ENCODE assay signal across 9 cellular contexts in genomic region chr1:187903223-187903622, GRCh38.
"Had no signal": no experiment of that assay in that cellular context is flagged by ENCODE, and none has a peak within 500 bp of the region (broad histone marks: within the 10 kb centered on the region; RNA-seq: fewer than 3 reads in every experiment).

No MANE protein-coding gene starts in this region.

- H3K4me3 Mint-ChIP-seq: HFFc6, IgD-negative memory B cell had no signal

- DNase-seq: GM23248, GOT3, H7, HFFc6, KBM-7 had no signal

- H3K4me3 ChIP-seq: GM23248, HAP-1 had no signal

- H3K4me1 ChIP-seq: HAP-1 had no signal

- H3K4me2 ChIP-seq: KMS-11 had no signal

- H3K27me3 Mint-ChIP-seq: IgD-negative memory B cell had no signal

- H3K4me1 Mint-ChIP-seq: IgD-negative memory B cell had no signal

- H3K27ac ChIP-seq: GM23248, KMS-11 had no signal

- H3K27ac Mint-ChIP-seq: HFFc6, IgD-negative memory B cell had no signal

- H2AFZ ChIP-seq: GM23248 had no signal

- ATAC-seq: HCT116 had no signal

- H3K9me3 Mint-ChIP-seq: HFFc6 had no signal

- H3K9me3 ChIP-seq: HAP-1 had no signal

- H3K36me3 ChIP-seq: HAP-1 had no signal
